9 cellular contexts compared by ENCODE assay signal in genomic region chr1:56525463-56526155, GRCh38. TPM values are rescaled to one million over a fixed set of nuclear protein-coding genes. Genes with fewer than 3 reads are reported as not detected.
DNase-seq lines count a peak whose midpoint lies in the region; ATAC-seq, FAIRE-seq and TF ChIP-seq lines count a peak whose summit lies in the region.
"Had no signal": no experiment of that assay in that cellular context is flagged by ENCODE, and none has a peak within 500 bp of the region (broad histone marks: within the 10 kb centered on the region; RNA-seq: fewer than 3 reads in every experiment).

No MANE protein-coding gene starts in this region.

- intact Hi-C loops in K562 (cut with micrococcal nuclease): no loop called here
- intact Hi-C loops in thyroid gland (cut with DNase I): loop anchor here (10.0 kb wide), 1 partner anchor 49 kb away; the partner anchor contains the start of gene PLPP3

- H3K27me3 ChIP-seq in GM23338 (ENCODE audit: insufficient read depth) (no peaks in the 10 kb centered on the region), K562 (ENCODE audit: control insufficient read depth in 2 of 2, insufficient read depth in 2 of 2, low read length in 2 of 2) (peaks cover 0 to 13% of the 10 kb centered on the region in 2 experiments; a peak in 2 of 5 replicates), thyroid gland (no peaks in the 10 kb centered on the region)

- 1% methylated on average over 5 of the region's 5 CpGs for WGBS in K562 (ENCODE audit: insufficient coverage, low coverage, missing lambda C conversion rate)
- 43 to 46% methylated on average over 5 of the region's 5 CpGs for WGBS in thyroid gland, 2 donors

- H3K9me3 ChIP-seq in KOPT-K1 (ENCODE audit: insufficient read depth, low read length, poor library complexity, severe bottlenecking) (no peaks in the 10 kb centered on the region), K562 (replicated peaks; ENCODE audit: control insufficient read depth, insufficient read depth, low read depth, low read length) (no peaks in the 10 kb centered on the region), thyroid gland (no peaks in the 10 kb centered on the region)

- H3K9me3 Mint-ChIP-seq in GM23338: no peaks in the 10 kb centered on the region

- H3K9ac ChIP-seq in K562 (ENCODE audit: insufficient read depth in 1 of 2, low read depth in 2 of 2, low read length in 2 of 2): no peak overlapping the region

- ATAC-seq in GM18505 (IDR thresholded peaks at IDR 0.05; ENCODE audit: unreplicated experiment): peak; percentile 81
- no peak for ATAC-seq in GM23338
- peak; percentile 55; the same call in 2 of the 3 replicates for ATAC-seq in K562
- ATAC-seq: Panc1 had no signal

- no peak for TF ChIP-seq CTCF in GM23338 (conservative IDR thresholded peaks at IDR 0.05; ENCODE audit: low read depth in 2 of 2)
- TF ChIP-seq CTCF in K562 (IDR thresholded peaks at IDR 0.05 in 2 of 3, conservative IDR thresholded peaks at IDR 0.05 in 1 of 3; ENCODE audit: insufficient read depth in 2 of 3, low read depth in 1 of 3, low read length in 3 of 3): no peak
- TF ChIP-seq CTCF in thyroid gland (IDR thresholded peaks at IDR 0.05): no peak

- no peak for TF ChIP-seq EP300 in K562 (IDR thresholded peaks at IDR 0.05; ENCODE audit: low read length)

- no peak overlapping the region for H3K4me3 Mint-ChIP-seq in GM23338

- peaks cover 36% of the 10 kb centered on the region for H3K36me3 Mint-ChIP-seq in GM23338 (ENCODE audit: low read depth)

- H3K79me2 ChIP-seq in GM23338 (replicated peaks; ENCODE audit: insufficient read depth) (peaks cover 94% of the 10 kb centered on the region), K562 (ENCODE audit: control insufficient read depth, insufficient read depth, low read length) (no peaks in the 10 kb centered on the region)

- H3K27me3 Mint-ChIP-seq in GM23338 (ENCODE audit: insufficient read depth, low read depth, poor library complexity): peaks cover 6% of the 10 kb centered on the region

- TF ChIP-seq POLR2A in GM18505 (IDR thresholded peaks at IDR 0.05; ENCODE audit: borderline replicate concordance, extremely low read depth, insufficient read depth, insufficient read length) (no peak), K562 (conservative IDR thresholded peaks at IDR 0.05) (no peak), thyroid gland (IDR thresholded peaks at IDR 0.05) (no peak)

- peaks cover 50% of the 10 kb centered on the region for H3K4me1 Mint-ChIP-seq in GM23338

- FAIRE-seq in K562 (lab: Jason Lieb, UNC): no peak

- no peak for TF ChIP-seq RAD21 in K562 (CRISPR knock-in tag; conservative IDR thresholded peaks at IDR 0.05 in 1 of 2, IDR thresholded peaks at IDR 0.05 in 1 of 2)

- POLR2A ChIA-PET in K562 (lab: Yijun Ruan, JAX): no interaction called here

- H3K27ac ChIP-seq in GM23338 (ENCODE audit: low read depth) (no peak overlapping the region), KOPT-K1 (ENCODE audit: low read depth, low read length, poor library complexity, severe bottlenecking) (peak overlapping the region; percentile 43), K562 (ENCODE audit: extremely low read depth, low read depth, low read length) (no peak overlapping the region), thyroid gland (no peak overlapping the region)

- H3K9me1 ChIP-seq in K562 (ENCODE audit: control insufficient read depth, insufficient read depth, low read length): no peaks in the 10 kb centered on the region

- H3K4me1 ChIP-seq in GM23338 (ENCODE audit: insufficient read depth) (peaks cover 51% of the 10 kb centered on the region), K562 (replicated peaks in 1 of 2; ENCODE audit: control insufficient read depth in 2 of 2, insufficient read depth in 2 of 2, low read length in 2 of 2) (peaks cover 0 to 11% of the 10 kb centered on the region in 2 experiments; a peak in 1 of 5 replicates), thyroid gland (peaks cover 74 to 91% of the 10 kb centered on the region in 2 donors)

- H3K9me2 ChIP-seq in GM23338 (ENCODE audit: insufficient read depth): no peaks in the 10 kb centered on the region

- H3K36me3 ChIP-seq in GM23338 (ENCODE audit: insufficient read depth): peaks cover 41% of the 10 kb centered on the region
- H3K36me3 ChIP-seq in KOPT-K1 (ENCODE audit: insufficient read depth, low read length): no peaks in the 10 kb centered on the region
- no peaks in the 10 kb centered on the region for H3K36me3 ChIP-seq in K562 (ENCODE audit: control insufficient read depth, insufficient read depth, low read length)
- H3K36me3 ChIP-seq in thyroid gland: peaks cover 17 to 32% of the 10 kb centered on the region in 2 donors

- in situ Hi-C loops in K562 (cut with MboI): no loop called here

- H3K4me2 ChIP-seq in GM23338 (no peak overlapping the region), K562 (ENCODE audit: insufficient read depth, low read length) (no peak overlapping the region)

- no TSS peak for BruUV-seq in K562 (replicated peaks; lab: Mats Ljungman, UMichigan)

- peaks cover 5% of the 10 kb centered on the region; the same call in 1 of the 2 replicates for H3F3A ChIP-seq in GM23338 (replicated peaks; ENCODE audit: low read depth)

- H3K27ac Mint-ChIP-seq in GM23338: 0 out of 2 replicates have a peak overlapping the region, but pooled peaks have one; percentile 23

- peaks cover 16% of the 10 kb centered on the region for H4K20me1 ChIP-seq in GM23338 (replicated peaks; ENCODE audit: insufficient read depth)
- no peaks in the 10 kb centered on the region for H4K20me1 ChIP-seq in K562 (replicated peaks; ENCODE audit: control insufficient read depth, insufficient read depth, low read length)

- CTCF ChIA-PET in K562 (lab: Yijun Ruan, JAX; ENCODE audit: low intra/inter-chr PET ratio): no interaction called here

- H2AFZ ChIP-seq in GM23338 (no peak overlapping the region), K562 (ENCODE audit: low read depth, low read length) (no peak overlapping the region)

- H3K4me3 ChIP-seq in GM23338: no peak overlapping the region
- H3K4me3 ChIP-seq in K562: no peak overlapping the region
- H3K4me3 ChIP-seq in thyroid gland (replicated peaks in 1 of 3): no peak overlapping the region

- DNase-seq in GM23338 (ENCODE audit: low spot score) (no peak), K562 (ENCODE audit: extremely low read depth in 1 of 4, low spot score in 3 of 4) (no peak), renal cortical epithelial cell (ENCODE audit: low read depth) (peak; percentile 69), NCI-H1105 treated with DMSO at 0.1 percent for 48 hours (lab: John Stamatoyannopoulos, UW) (no peak), cerebellar nuclear complex (lab: John Stamatoyannopoulos, UW) (no peak), thyroid gland (no peak)

TF ChIP-seq in GM23338, 12 proteins besides CTCF, POLR2A, EP300 and RAD21 (continues in another document):
- TF ChIP-seq ZNF331 (CRISPR knock-in tag; IDR thresholded peaks at IDR 0.05; ENCODE audit: low read depth): no peak
- TF ChIP-seq ZNF114 (CRISPR knock-in tag; IDR thresholded peaks at IDR 0.05): no peak
- TF ChIP-seq EZH2 (IDR thresholded peaks at IDR 0.05; ENCODE audit: low read depth, unreplicated experiment): no peak
- no peak for TF ChIP-seq POLR2AphosphoS5 (IDR thresholded peaks at IDR 0.05; ENCODE audit: low read depth)

TF ChIP-seq in K562, 482 proteins besides CTCF, POLR2A, EP300 and RAD21 (continues in another document):
- TF ChIP-seq ZNF75A (CRISPR knock-in tag; IDR thresholded peaks at IDR 0.05) (no peak), CREB3L1 (IDR thresholded peaks at IDR 0.05; ENCODE audit: borderline replicate concordance, low read depth) (no peak), BHLHE40 (IDR thresholded peaks at IDR 0.05; ENCODE audit: low read length) (peak; percentile 33; the same call in 1 of the 2 replicates)

RNA-seq across cellular contexts. Expression of gene PLPP3, which starts 53.8 kb away (rescaled TPM):
- 49.0 and 61.9 TPM in 2 replicates for total RNA-seq in GM23338 (2014; rRNA removed; shearing (Covaris generic))
- polyA plus RNA-seq in GM23338 (2016; fragmentation: Nextera tagmentation; extraction: Ambion mirVana) (41.9 and 42.2 TPM in 2 replicates), K562 (2011; rRNA removed) (0.36 TPM in 1 of 2 replicates, not detected in the other), K562 (2014; fragmentation: Illumina TruSeq; extraction: Trizol) (0.07 and 0.11 TPM in 2 replicates), K562 (2014; fragmentation: Nextera tagmentation; extraction: Ambion mirVana) (under 1 TPM; 0.13 to 0.35 TPM), K562 (2014; rRNA removed) (0.08 and 0.20 TPM in 2 replicates)
- not detected in 2 replicates for total RNA-seq in K562 (2011; cell fraction: chromatin; rRNA removed; ENCODE audit: low replicate concordance)
- total RNA-seq in K562 (2011; cell fraction: nucleolus; rRNA removed): 0.26 TPM in 1 of 2 replicates, not detected in the other
- total RNA-seq in K562 (2011; cell fraction: nucleoplasm; rRNA removed): 0.23 and 0.37 TPM in 2 replicates
- total RNA-seq in K562 (2014; rRNA removed) (0.54 TPM in 1 of 2 replicates, not detected in the other), K562 (2014; rRNA removed; fragmentation: Illumina TruSeq; extraction: Trizol) (0.10 and 0.15 TPM in 2 replicates), K562 (2015; rRNA removed; fragmentation: Illumina TruSeq; extraction: Trizol) (0.29 and 0.30 TPM in 2 replicates), K562 (2021) (0.16 and 0.36 TPM in 2 replicates), renal cortical epithelial cell (5.9 and 9.9 TPM in 2 replicates), thyroid gland (100 to 1,000 TPM; 257 to 764 (median 675) TPM)
- 0.37 TPM in 1 of 2 replicates, not detected in the other for polyA plus RNA-seq in K562 (2011; cell fraction: cytosol; rRNA removed)
- polyA plus RNA-seq in K562 (2011; cell fraction: nucleus; rRNA removed): 0.20 TPM in 1 of 2 replicates, not detected in the other
- 0.18 and 0.69 TPM in 2 replicates for polyA plus RNA-seq in K562 (2012)
- 0.46 TPM in 1 of 2 replicates, not detected in the other for polyA minus RNA-seq in K562 (2011; rRNA and poly(A)+ RNA removed)
- polyA minus RNA-seq in K562 (2011; cell fraction: cytosol; rRNA and poly(A)+ RNA removed): not detected in 2 replicates
- polyA minus RNA-seq in K562 (2011; cell fraction: nucleus; rRNA and poly(A)+ RNA removed): not detected in 2 replicates
